In the genomic region with DNA sequence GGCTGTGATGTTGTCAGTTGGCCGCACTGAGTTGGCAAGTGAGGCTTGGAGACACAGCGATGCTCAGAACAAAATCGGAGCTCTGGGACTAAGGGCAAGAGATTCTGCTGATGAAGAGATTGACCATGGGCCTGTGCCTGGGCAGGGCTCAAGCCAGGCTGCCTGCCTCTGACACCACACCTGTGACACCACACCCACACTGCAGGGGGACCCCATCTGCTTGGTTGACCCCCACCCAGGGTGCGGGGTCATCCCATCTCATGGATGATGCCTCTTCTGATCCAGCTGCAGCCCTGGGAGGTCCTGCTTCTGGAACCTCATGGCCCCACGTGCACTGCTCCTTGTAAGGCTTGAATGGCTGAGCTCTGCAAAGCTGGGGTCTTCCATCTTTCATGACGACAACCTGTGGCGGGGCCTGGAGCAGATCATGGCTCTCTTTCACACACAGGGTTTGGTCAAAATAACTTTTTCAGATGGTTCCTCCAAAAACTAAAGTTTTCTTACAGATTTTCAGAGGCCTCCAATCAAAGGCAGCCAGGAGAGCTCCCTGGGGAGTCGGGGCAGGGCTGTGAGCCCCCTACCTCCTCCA, we compare ENCODE assay signal across 20 cellular contexts.
"Had no signal": no experiment of that assay in that cellular context is flagged by ENCODE, and none has a peak within 500 bp of the region (broad histone marks: within the 10 kb centered on the region; RNA-seq: fewer than 3 reads in every experiment).

No MANE protein-coding gene starts in this region.

- H3K9ac ChIP-seq: KMS-11 had no signal

- H3K9me3 ChIP-seq: SJSA1 had no signal

- H3K36me3 ChIP-seq: SJSA1 had no signal

- H3K4me2 ChIP-seq: KMS-11 had no signal

- DNase-seq: Kasumi-1, MM.1S, NCI-H1092 treated with DMSO at 0.1 percent for 48 hours, NCI-H1436, NCI-H187, NCI-H2029, NCI-H2171 treated with DMSO at 0.1 percent for 48 hours, NCI-H345, NCI-H446 treated with DMSO at 0.1 percent for 48 hours, NCI-H526, NCI-H774, Right ventricle myocardium superior, RPMI8226, SIG-M5 had no signal

- H3K27ac ChIP-seq: KMS-11, SJSA1, SK-N-MC had no signal

- FAIRE-seq: K562, RCC 7860 had no signal

- H3K27me3 ChIP-seq: SJSA1 had no signal

- H3K4me3 ChIP-seq: K562, SJSA1, SK-N-MC had no signal

- H3K4me3 Mint-ChIP-seq: IgD-negative memory B cell had no signal

- ATAC-seq: K562 had no signal

- H3K4me1 ChIP-seq: SJSA1 had no signal

- H3K9me3 Mint-ChIP-seq: IgD-negative memory B cell had no signal

- H3K36me3 Mint-ChIP-seq: IgD-negative memory B cell had no signal
